In genomic region chr17:47323382-47324223, GRCh38 we compare ENCODE assay signal across 1 cellular context.
A peak's percentile ranks its signal among the peaks of the same experiment; 100 is the strongest.
TF ChIP-seq lines count a peak whose summit lies in the region.

Gene EFCAB13 (plus strand): TSS chr17:47323955. CDS start chr17:47328354, 4,399 bp downstream.

TF ChIP-seq in K562, 482 proteins besides CTCF, POLR2A, EP300 and RAD21 (continued from another document and continues in another):
- TF ChIP-seq, protein P1, sequence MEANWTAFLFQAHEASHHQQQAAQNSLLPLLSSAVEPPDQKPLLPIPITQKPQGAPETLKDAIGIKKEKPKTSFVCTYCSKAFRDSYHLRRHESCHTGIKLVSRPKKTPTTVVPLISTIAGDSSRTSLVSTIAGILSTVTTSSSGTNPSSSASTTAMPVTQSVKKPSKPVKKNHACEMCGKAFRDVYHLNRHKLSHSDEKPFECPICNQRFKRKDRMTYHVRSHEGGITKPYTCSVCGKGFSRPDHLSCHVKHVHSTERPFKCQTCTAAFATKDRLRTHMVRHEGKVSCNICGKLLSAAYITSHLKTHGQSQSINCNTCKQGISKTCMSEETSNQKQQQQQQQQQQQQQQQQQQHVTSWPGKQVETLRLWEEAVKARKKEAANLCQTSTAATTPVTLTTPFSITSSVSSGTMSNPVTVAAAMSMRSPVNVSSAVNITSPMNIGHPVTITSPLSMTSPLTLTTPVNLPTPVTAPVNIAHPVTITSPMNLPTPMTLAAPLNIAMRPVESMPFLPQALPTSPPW (CRISPR knock-in tag; IDR thresholded peaks at IDR 0.05) = peak; percentile 79
- TF ChIP-seq NFE2L1 (tag; IDR thresholded peaks at IDR 0.05; ENCODE audit: borderline replicate concordance, low read depth) = no peak
- peak; percentile 60 for TF ChIP-seq JUND (IDR thresholded peaks at IDR 0.05; ENCODE audit: borderline replicate concordance, low read depth, low read length)
- peak; percentile 35; the same call in 1 of the 3 replicates for TF ChIP-seq JUND (tag; IDR thresholded peaks at IDR 0.05; ENCODE audit: borderline replicate concordance, low read depth, low read length)
- peak; percentile 80 for TF ChIP-seq SP1 (CRISPR knock-in tag; IDR thresholded peaks at IDR 0.05)
- no peak for TF ChIP-seq TBL1XR1 (IDR thresholded peaks at IDR 0.05; ENCODE audit: low read length in 2 of 2)
- TF ChIP-seq, protein P2, sequence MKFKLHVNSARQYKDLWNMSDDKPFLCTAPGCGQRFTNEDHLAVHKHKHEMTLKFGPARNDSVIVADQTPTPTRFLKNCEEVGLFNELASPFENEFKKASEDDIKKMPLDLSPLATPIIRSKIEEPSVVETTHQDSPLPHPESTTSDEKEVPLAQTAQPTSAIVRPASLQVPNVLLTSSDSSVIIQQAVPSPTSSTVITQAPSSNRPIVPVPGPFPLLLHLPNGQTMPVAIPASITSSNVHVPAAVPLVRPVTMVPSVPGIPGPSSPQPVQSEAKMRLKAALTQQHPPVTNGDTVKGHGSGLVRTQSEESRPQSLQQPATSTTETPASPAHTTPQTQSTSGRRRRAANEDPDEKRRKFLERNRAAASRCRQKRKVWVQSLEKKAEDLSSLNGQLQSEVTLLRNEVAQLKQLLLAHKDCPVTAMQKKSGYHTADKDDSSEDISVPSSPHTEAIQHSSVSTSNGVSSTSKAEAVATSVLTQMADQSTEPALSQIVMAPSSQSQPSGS (CRISPR knock-in tag; IDR thresholded peaks at IDR 0.05) = 0 out of 2 replicates have a peak, but pooled peaks have one; percentile 84
- TF ChIP-seq, protein P3, sequence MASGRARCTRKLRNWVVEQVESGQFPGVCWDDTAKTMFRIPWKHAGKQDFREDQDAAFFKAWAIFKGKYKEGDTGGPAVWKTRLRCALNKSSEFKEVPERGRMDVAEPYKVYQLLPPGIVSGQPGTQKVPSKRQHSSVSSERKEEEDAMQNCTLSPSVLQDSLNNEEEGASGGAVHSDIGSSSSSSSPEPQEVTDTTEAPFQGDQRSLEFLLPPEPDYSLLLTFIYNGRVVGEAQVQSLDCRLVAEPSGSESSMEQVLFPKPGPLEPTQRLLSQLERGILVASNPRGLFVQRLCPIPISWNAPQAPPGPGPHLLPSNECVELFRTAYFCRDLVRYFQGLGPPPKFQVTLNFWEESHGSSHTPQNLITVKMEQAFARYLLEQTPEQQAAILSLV (tag; IDR thresholded peaks at IDR 0.05) = no peak
- TF ChIP-seq SP2 (IDR thresholded peaks at IDR 0.05; ENCODE audit: extremely low read depth, low read depth, low read length, poor library complexity, severe bottlenecking) = no peak
- TF ChIP-seq CXXC5 (CRISPR knock-in tag; IDR thresholded peaks at IDR 0.05) = peak; percentile 92
- TF ChIP-seq TEAD1 (CRISPR knock-in tag; IDR thresholded peaks at IDR 0.05) = peak in 1 of 2 experiments; percentile 92; a peak in 2 of 4 replicates
- peak; percentile 79 for TF ChIP-seq GATAD2A (IDR thresholded peaks at IDR 0.05)
- no peak for TF ChIP-seq ETS2 (tag; IDR thresholded peaks at IDR 0.05; ENCODE audit: borderline replicate concordance, poor library complexity, severe bottlenecking)
- 0 out of 2 replicates have a peak, but pooled peaks have one; percentile 55 for TF ChIP-seq IRF2 (CRISPR knock-in tag; IDR thresholded peaks at IDR 0.05)
- peak; percentile 50 for TF ChIP-seq BRD9 (IDR thresholded peaks at IDR 0.05; ENCODE audit: low read depth, partially characterized antibody)
- TF ChIP-seq, protein P4, sequence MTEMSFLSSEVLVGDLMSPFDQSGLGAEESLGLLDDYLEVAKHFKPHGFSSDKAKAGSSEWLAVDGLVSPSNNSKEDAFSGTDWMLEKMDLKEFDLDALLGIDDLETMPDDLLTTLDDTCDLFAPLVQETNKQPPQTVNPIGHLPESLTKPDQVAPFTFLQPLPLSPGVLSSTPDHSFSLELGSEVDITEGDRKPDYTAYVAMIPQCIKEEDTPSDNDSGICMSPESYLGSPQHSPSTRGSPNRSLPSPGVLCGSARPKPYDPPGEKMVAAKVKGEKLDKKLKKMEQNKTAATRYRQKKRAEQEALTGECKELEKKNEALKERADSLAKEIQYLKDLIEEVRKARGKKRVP (CRISPR knock-in tag; IDR thresholded peaks at IDR 0.05) = no peak
- peak; percentile 66; the same call in 1 of the 2 replicates for TF ChIP-seq NFRKB (IDR thresholded peaks at IDR 0.05; ENCODE audit: low read depth)
- TF ChIP-seq SMAD3 (CRISPR knock-in tag; conservative IDR thresholded peaks at IDR 0.05) = 0 out of 2 replicates have a peak, but pooled peaks have one; percentile 10
- peak in 1 of 2 experiments; percentile 70; a peak in 1 of 4 replicates for TF ChIP-seq FOXA3 (CRISPR knock-in tag; conservative IDR thresholded peaks at IDR 0.05 in 1 of 2, IDR thresholded peaks at IDR 0.05 in 1 of 2)
- peak; percentile 83 for TF ChIP-seq TOE1 (IDR thresholded peaks at IDR 0.05; ENCODE audit: borderline replicate concordance)
- 0 out of 2 replicates have a peak, but pooled peaks have one; percentile 22 for TF ChIP-seq TOE1 (CRISPR knock-in tag; IDR thresholded peaks at IDR 0.05; ENCODE audit: borderline replicate concordance, low read depth)
- peak; percentile 74 for TF ChIP-seq SOX6 (IDR thresholded peaks at IDR 0.05)
- TF ChIP-seq MAX (CRISPR knock-in tag; IDR thresholded peaks at IDR 0.05) = peak; percentile 90
- TF ChIP-seq, protein P5, sequence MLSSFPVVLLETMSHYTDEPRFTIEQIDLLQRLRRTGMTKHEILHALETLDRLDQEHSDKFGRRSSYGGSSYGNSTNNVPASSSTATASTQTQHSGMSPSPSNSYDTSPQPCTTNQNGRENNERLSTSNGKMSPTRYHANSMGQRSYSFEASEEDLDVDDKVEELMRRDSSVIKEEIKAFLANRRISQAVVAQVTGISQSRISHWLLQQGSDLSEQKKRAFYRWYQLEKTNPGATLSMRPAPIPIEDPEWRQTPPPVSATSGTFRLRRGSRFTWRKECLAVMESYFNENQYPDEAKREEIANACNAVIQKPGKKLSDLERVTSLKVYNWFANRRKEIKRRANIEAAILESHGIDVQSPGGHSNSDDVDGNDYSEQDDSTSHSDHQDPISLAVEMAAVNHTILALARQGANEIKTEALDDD (IDR thresholded peaks at IDR 0.05) = no peak
- peak; percentile 12 for TF ChIP-seq NEUROD1 (IDR thresholded peaks at IDR 0.05; ENCODE audit: borderline replicate concordance, low read depth, low read length, partially characterized antibody)
- peak; percentile 79 to 83 for TF ChIP-seq NRF1 (conservative IDR thresholded peaks at IDR 0.05 in 1 of 2, IDR thresholded peaks at IDR 0.05 in 1 of 2)
- TF ChIP-seq, protein P6, sequence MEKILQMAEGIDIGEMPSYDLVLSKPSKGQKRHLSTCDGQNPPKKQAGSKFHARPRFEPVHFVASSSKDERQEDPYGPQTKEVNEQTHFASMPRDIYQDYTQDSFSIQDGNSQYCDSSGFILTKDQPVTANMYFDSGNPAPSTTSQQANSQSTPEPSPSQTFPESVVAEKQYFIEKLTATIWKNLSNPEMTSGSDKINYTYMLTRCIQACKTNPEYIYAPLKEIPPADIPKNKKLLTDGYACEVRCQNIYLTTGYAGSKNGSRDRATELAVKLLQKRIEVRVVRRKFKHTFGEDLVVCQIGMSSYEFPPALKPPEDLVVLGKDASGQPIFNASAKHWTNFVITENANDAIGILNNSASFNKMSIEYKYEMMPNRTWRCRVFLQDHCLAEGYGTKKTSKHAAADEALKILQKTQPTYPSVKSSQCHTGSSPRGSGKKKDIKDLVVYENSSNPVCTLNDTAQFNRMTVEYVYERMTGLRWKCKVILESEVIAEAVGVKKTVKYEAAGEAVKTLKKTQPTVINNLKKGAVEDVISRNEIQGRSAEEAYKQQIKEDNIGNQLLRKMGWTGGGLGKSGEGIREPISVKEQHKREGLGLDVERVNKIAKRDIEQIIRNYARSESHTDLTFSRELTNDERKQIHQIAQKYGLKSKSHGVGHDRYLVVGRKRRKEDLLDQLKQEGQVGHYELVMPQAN (IDR thresholded peaks at IDR 0.05; ENCODE audit: borderline replicate concordance) = peak; percentile 93; the same call in 1 of the 2 replicates
- TF ChIP-seq POLR3A (IDR thresholded peaks at IDR 0.05; ENCODE audit: borderline replicate concordance, extremely low read depth, insufficient read depth, insufficient read length) = no peak
- TF ChIP-seq KLF1 (tag; IDR thresholded peaks at IDR 0.05) = no peak; the same call in 1 of the 2 replicates
- no peak for TF ChIP-seq TFAM (CRISPR knock-in tag; conservative IDR thresholded peaks at IDR 0.05)
- TF ChIP-seq, protein P7, sequence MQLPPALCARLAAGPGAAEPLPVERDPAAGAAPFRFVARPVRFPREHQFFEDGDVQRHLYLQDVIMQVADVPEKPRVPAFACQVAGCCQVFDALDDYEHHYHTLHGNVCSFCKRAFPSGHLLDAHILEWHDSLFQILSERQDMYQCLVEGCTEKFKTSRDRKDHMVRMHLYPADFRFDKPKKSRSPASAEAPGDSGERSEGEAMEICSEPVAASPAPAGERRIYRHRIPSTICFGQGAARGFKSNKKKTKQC (CRISPR knock-in tag; IDR thresholded peaks at IDR 0.05) = peak; percentile 95
- TF ChIP-seq ZBED1 (IDR thresholded peaks at IDR 0.05) = no peak
- TF ChIP-seq ZBTB1 (CRISPR knock-in tag; IDR thresholded peaks at IDR 0.05; ENCODE audit: borderline replicate concordance, low read depth) = peak; percentile 25; the same call in 1 of the 2 replicates
- TF ChIP-seq, protein P8, sequence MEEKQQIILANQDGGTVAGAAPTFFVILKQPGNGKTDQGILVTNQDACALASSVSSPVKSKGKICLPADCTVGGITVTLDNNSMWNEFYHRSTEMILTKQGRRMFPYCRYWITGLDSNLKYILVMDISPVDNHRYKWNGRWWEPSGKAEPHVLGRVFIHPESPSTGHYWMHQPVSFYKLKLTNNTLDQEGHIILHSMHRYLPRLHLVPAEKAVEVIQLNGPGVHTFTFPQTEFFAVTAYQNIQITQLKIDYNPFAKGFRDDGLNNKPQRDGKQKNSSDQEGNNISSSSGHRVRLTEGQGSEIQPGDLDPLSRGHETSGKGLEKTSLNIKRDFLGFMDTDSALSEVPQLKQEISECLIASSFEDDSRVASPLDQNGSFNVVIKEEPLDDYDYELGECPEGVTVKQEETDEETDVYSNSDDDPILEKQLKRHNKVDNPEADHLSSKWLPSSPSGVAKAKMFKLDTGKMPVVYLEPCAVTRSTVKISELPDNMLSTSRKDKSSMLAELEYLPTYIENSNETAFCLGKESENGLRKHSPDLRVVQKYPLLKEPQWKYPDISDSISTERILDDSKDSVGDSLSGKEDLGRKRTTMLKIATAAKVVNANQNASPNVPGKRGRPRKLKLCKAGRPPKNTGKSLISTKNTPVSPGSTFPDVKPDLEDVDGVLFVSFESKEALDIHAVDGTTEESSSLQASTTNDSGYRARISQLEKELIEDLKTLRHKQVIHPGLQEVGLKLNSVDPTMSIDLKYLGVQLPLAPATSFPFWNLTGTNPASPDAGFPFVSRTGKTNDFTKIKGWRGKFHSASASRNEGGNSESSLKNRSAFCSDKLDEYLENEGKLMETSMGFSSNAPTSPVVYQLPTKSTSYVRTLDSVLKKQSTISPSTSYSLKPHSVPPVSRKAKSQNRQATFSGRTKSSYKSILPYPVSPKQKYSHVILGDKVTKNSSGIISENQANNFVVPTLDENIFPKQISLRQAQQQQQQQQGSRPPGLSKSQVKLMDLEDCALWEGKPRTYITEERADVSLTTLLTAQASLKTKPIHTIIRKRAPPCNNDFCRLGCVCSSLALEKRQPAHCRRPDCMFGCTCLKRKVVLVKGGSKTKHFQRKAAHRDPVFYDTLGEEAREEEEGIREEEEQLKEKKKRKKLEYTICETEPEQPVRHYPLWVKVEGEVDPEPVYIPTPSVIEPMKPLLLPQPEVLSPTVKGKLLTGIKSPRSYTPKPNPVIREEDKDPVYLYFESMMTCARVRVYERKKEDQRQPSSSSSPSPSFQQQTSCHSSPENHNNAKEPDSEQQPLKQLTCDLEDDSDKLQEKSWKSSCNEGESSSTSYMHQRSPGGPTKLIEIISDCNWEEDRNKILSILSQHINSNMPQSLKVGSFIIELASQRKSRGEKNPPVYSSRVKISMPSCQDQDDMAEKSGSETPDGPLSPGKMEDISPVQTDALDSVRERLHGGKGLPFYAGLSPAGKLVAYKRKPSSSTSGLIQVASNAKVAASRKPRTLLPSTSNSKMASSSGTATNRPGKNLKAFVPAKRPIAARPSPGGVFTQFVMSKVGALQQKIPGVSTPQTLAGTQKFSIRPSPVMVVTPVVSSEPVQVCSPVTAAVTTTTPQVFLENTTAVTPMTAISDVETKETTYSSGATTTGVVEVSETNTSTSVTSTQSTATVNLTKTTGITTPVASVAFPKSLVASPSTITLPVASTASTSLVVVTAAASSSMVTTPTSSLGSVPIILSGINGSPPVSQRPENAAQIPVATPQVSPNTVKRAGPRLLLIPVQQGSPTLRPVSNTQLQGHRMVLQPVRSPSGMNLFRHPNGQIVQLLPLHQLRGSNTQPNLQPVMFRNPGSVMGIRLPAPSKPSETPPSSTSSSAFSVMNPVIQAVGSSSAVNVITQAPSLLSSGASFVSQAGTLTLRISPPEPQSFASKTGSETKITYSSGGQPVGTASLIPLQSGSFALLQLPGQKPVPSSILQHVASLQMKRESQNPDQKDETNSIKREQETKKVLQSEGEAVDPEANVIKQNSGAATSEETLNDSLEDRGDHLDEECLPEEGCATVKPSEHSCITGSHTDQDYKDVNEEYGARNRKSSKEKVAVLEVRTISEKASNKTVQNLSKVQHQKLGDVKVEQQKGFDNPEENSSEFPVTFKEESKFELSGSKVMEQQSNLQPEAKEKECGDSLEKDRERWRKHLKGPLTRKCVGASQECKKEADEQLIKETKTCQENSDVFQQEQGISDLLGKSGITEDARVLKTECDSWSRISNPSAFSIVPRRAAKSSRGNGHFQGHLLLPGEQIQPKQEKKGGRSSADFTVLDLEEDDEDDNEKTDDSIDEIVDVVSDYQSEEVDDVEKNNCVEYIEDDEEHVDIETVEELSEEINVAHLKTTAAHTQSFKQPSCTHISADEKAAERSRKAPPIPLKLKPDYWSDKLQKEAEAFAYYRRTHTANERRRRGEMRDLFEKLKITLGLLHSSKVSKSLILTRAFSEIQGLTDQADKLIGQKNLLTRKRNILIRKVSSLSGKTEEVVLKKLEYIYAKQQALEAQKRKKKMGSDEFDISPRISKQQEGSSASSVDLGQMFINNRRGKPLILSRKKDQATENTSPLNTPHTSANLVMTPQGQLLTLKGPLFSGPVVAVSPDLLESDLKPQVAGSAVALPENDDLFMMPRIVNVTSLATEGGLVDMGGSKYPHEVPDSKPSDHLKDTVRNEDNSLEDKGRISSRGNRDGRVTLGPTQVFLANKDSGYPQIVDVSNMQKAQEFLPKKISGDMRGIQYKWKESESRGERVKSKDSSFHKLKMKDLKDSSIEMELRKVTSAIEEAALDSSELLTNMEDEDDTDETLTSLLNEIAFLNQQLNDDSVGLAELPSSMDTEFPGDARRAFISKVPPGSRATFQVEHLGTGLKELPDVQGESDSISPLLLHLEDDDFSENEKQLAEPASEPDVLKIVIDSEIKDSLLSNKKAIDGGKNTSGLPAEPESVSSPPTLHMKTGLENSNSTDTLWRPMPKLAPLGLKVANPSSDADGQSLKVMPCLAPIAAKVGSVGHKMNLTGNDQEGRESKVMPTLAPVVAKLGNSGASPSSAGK (IDR thresholded peaks at IDR 0.05) = peak; percentile 95
- TF ChIP-seq ZNF277 (CRISPR knock-in tag; IDR thresholded peaks at IDR 0.05; ENCODE audit: borderline replicate concordance) = no peak
- TF ChIP-seq TCF3 (CRISPR knock-in tag; IDR thresholded peaks at IDR 0.05) = peak; percentile 41; the same call in 1 of the 2 replicates
- no peak for TF ChIP-seq RBM39 (optimal IDR thresholded peaks at IDR 0.05; ENCODE audit: low read depth, low read length)
